ENCODE assay signal across 8 cellular contexts in genomic region chr3:108818404-108818803, GRCh38. TPM values are rescaled to one million over a fixed set of nuclear protein-coding genes. Genes with fewer than 3 reads are reported as not detected.
DNase-seq lines count a peak whose midpoint lies in the region; ATAC-seq and TF ChIP-seq lines count a peak whose summit lies in the region.

No MANE protein-coding gene starts in this region.

- peaks cover 4% of the 10 kb centered on the region for H3K9me3 Mint-ChIP-seq in progenitor cell of endocrine pancreas (ENCODE audit: low read depth)

- no peak overlapping the region for H3K27ac Mint-ChIP-seq in progenitor cell of endocrine pancreas

- no peak overlapping the region for H3K4me3 Mint-ChIP-seq in progenitor cell of endocrine pancreas (ENCODE audit: low read depth)

- DNase-seq in DMS 273 (lab: John Stamatoyannopoulos, UW; ENCODE audit: unreplicated experiment) (peak; percentile 50), SKM-1 (lab: John Stamatoyannopoulos, UW; ENCODE audit: unreplicated experiment) (peak; percentile 6), astrocyte of the hippocampus (ENCODE audit: low read depth, low spot score) (peak; percentile 7), progenitor cell of endocrine pancreas (ENCODE audit: low spot score, unreplicated experiment) (no peak), middle frontal gyrus (ENCODE audit: extremely low spot score, low spot score) (no peak)

- ATAC-seq in GM19467 (IDR thresholded peaks at IDR 0.05; ENCODE audit: unreplicated experiment) (peak; percentile 81), HG03565 (IDR thresholded peaks at IDR 0.05; ENCODE audit: unreplicated experiment) (peak; percentile 82), GM21447 (IDR thresholded peaks at IDR 0.05; ENCODE audit: unreplicated experiment) (no peak)

- no peaks in the 10 kb centered on the region for H3K4me1 Mint-ChIP-seq in progenitor cell of endocrine pancreas (ENCODE audit: low read depth)

- no peaks in the 10 kb centered on the region for H3K36me3 Mint-ChIP-seq in progenitor cell of endocrine pancreas (ENCODE audit: insufficient read depth)

- H3K27me3 Mint-ChIP-seq in progenitor cell of endocrine pancreas: no peaks in the 10 kb centered on the region

- peak; percentile 37 for TF ChIP-seq CTCF in progenitor cell of endocrine pancreas (IDR thresholded peaks at IDR 0.05; ENCODE audit: unreplicated experiment)

RNA-seq across cellular contexts. Expression of gene TRAT1, which starts 4.2 kb away (rescaled TPM):
- total RNA-seq in progenitor cell of endocrine pancreas: not detected in 2 replicates

Comparison
In these comparisons a context has a peak if more than half of its experiments do, and no peak if none do; other contexts are left out.
1. DNase-seq: peak in DMS 273 (single experiment), SKM-1 (single experiment) and astrocyte of the hippocampus (single experiment); none in progenitor cell of endocrine pancreas (single experiment) and middle frontal gyrus (single experiment).